9 cellular contexts compared by ENCODE assay signal in genomic region chrX:49053223-49054072, GRCh38. TPM values are rescaled to one million over a fixed set of nuclear protein-coding genes. Genes with fewer than 3 reads are reported as not detected.
A peak's percentile ranks its signal among the peaks of the same experiment; 100 is the strongest.
DNase-seq lines count a peak whose midpoint lies in the region; ATAC-seq, FAIRE-seq and TF ChIP-seq lines count a peak whose summit lies in the region.
"Had no signal": no experiment of that assay in that cellular context is flagged by ENCODE, and none has a peak within 500 bp of the region (broad histone marks: within the 10 kb centered on the region; RNA-seq: fewer than 3 reads in every experiment).

No MANE protein-coding gene starts in this region.

- in situ Hi-C loops in astrocyte of the cerebellum (cut with HindIII; ENCODE audit: low sequenced_read_pairs), result no loop called here

- 1 to 40% (median 33%) methylated on average over 12 to 79 of the region's 79 CpGs for WGBS in small intestine, 3 donors

- H3K27me3 ChIP-seq in iPS-18a (ENCODE audit: control insufficient read depth, insufficient read depth, low read length), result no peaks in the 10 kb centered on the region
- H3K27me3 ChIP-seq in small intestine (ENCODE audit: control insufficient read depth in 2 of 2, insufficient read depth in 2 of 2, low read length in 2 of 2), result no peaks in the 10 kb centered on the region

- H3K4me3 ChIP-seq in Jurkat, Clone E6-1 (ENCODE audit: low read length), result peak overlapping the region; percentile 61
- H3K4me3 ChIP-seq in astrocyte of the cerebellum (ENCODE audit: low read depth, low read length), result peak overlapping the region; percentile 53
- peak overlapping the region; percentile 54 for H3K4me3 ChIP-seq in iPS-18a (ENCODE audit: low read length)
- peak overlapping the region; percentile 51 to 56 for H3K4me3 ChIP-seq in small intestine (ENCODE audit: low read depth in 1 of 2, low read length in 2 of 2)

- H3K4me1 ChIP-seq in ES-I3 (ENCODE audit: insufficient read depth, low read length) (peaks cover 7% of the 10 kb centered on the region), iPS-18a (ENCODE audit: control insufficient read depth, low read depth, low read length) (no peaks in the 10 kb centered on the region), small intestine (ENCODE audit: control insufficient read depth in 2 of 2, insufficient read depth in 1 of 2, low read depth in 1 of 2, low read length in 1 of 2) (no peaks in the 10 kb centered on the region)

- peak; percentile 64 for DNase-seq in Jurkat, Clone E6-1 (ENCODE audit: low read depth, low spot score)
- peak; percentile 30 for DNase-seq in T follicular helper cell (ENCODE audit: low read depth)
- DNase-seq in astrocyte of the cerebellum (ENCODE audit: low read depth), result peak; percentile 18
- peak; percentile 29 for DNase-seq in small intestine

- no peak for TF ChIP-seq CTCF in astrocyte of the cerebellum (IDR thresholded peaks at IDR 0.05; ENCODE audit: low read depth, low read length, missing control alignments)

- ATAC-seq in GM19395 (IDR thresholded peaks at IDR 0.05; ENCODE audit: unreplicated experiment) (no peak), GM21786 (IDR thresholded peaks at IDR 0.05; ENCODE audit: unreplicated experiment) (no peak)

- H3K9me3 ChIP-seq in ES-I3 (ENCODE audit: control insufficient read depth, insufficient read depth, low read length) (no peaks in the 10 kb centered on the region), iPS-18a (ENCODE audit: control insufficient read depth, low read depth, low read length) (peaks cover 3% of the 10 kb centered on the region), small intestine (ENCODE audit: control insufficient read depth, low read depth) (no peaks in the 10 kb centered on the region)

- no peak for FAIRE-seq in small intestine (lab: Jason Lieb, UNC)
- FAIRE-seq: colon had no signal

- 0 out of 2 replicates have a peak, but pooled peaks cover 3% of the 10 kb centered on the region for H3K36me3 ChIP-seq in ES-I3 (ENCODE audit: insufficient read depth, low read length)
- no peaks in the 10 kb centered on the region for H3K36me3 ChIP-seq in iPS-18a (ENCODE audit: control insufficient read depth, low read depth, low read length)
- no peaks in the 10 kb centered on the region for H3K36me3 ChIP-seq in small intestine (ENCODE audit: control insufficient read depth in 2 of 2, insufficient read depth in 2 of 2, low read length in 2 of 2)

- no peak overlapping the region for H3K27ac ChIP-seq in iPS-18a (ENCODE audit: low read length)
- peak overlapping the region; percentile 54 to 75 for H3K27ac ChIP-seq in small intestine (ENCODE audit: low read depth in 1 of 2, low read length in 1 of 2)

- H3K9ac ChIP-seq in ES-I3 (ENCODE audit: low read depth, low read length) (peak overlapping the region; percentile 54), iPS-18a (ENCODE audit: low read length) (peak overlapping the region; percentile 34)

RNA-seq across cellular contexts. Expression of gene CCDC120, which starts 5.4 kb away (rescaled TPM):
- polyA plus RNA-seq in Jurkat, Clone E6-1 (2012; ENCODE audit: insufficient read depth, insufficient read length), result 5.6 TPM
- 10 to 100 TPM in 2 of 3 donors, 1 to 10 TPM in 1; 5.7 to 15.7 (median 13.2) TPM for polyA plus RNA-seq in small intestine

RNA-seq across cellular contexts. Expression of gene TFE3, which starts 10.3 kb away (rescaled TPM):
- polyA plus RNA-seq in Jurkat, Clone E6-1 (2012; ENCODE audit: insufficient read depth, insufficient read length), result 12.5 TPM
- 10 to 100 TPM; 23.3 to 23.8 (median 23.5) TPM for polyA plus RNA-seq in small intestine

RNA-seq across cellular contexts. Expression of gene PRAF2, which starts 20.4 kb away (rescaled TPM):
- 51.5 TPM for polyA plus RNA-seq in Jurkat, Clone E6-1 (2012; ENCODE audit: insufficient read depth, insufficient read length)
- polyA plus RNA-seq in small intestine, result 10 to 100 TPM in 1 of 3 donors, 1 to 10 TPM in 2; 1.3 to 12.8 (median 4.6) TPM

RNA-seq across cellular contexts. Expression of gene WDR45, which starts 26.2 kb away (rescaled TPM):
- 23.5 TPM for polyA plus RNA-seq in Jurkat, Clone E6-1 (2012; ENCODE audit: insufficient read depth, insufficient read length)
- polyA plus RNA-seq in small intestine, result 100 to 1,000 TPM in 1 of 3 donors, 10 to 100 TPM in 2; 49.6 to 122 (median 96.6) TPM

RNA-seq across cellular contexts. Expression of gene GRIPAP1, which starts 51.4 kb away (rescaled TPM):
- polyA plus RNA-seq in Jurkat, Clone E6-1 (2012; ENCODE audit: insufficient read depth, insufficient read length), result 43.4 TPM
- polyA plus RNA-seq in small intestine, result 10 to 100 TPM; 18.1 to 26.7 (median 26.4) TPM
